Comparison of ENCODE assay signal across 1 cellular context in genomic region chr19:48812094-48812929, GRCh38.
TF ChIP-seq lines count a peak whose summit lies in the region.

No MANE protein-coding gene starts in this region.

TF ChIP-seq in K562, 482 proteins besides CTCF, POLR2A, EP300 and RAD21 (continued from another document):
- TF ChIP-seq HBP1 (CRISPR knock-in tag; IDR thresholded peaks at IDR 0.05) = no peak
- TF ChIP-seq ATF4 (CRISPR knock-in tag; IDR thresholded peaks at IDR 0.05) = no peak
- TF ChIP-seq EGR1 (conservative IDR thresholded peaks at IDR 0.05) = peak; percentile 85
- no peak for TF ChIP-seq HINFP (tag; conservative IDR thresholded peaks at IDR 0.05; ENCODE audit: low read depth)
- TF ChIP-seq SMAD3 (CRISPR knock-in tag; conservative IDR thresholded peaks at IDR 0.05) = no peak
- TF ChIP-seq NR0B1 (IDR thresholded peaks at IDR 0.05; ENCODE audit: partially characterized antibody) = no peak
